In the genomic region with DNA sequence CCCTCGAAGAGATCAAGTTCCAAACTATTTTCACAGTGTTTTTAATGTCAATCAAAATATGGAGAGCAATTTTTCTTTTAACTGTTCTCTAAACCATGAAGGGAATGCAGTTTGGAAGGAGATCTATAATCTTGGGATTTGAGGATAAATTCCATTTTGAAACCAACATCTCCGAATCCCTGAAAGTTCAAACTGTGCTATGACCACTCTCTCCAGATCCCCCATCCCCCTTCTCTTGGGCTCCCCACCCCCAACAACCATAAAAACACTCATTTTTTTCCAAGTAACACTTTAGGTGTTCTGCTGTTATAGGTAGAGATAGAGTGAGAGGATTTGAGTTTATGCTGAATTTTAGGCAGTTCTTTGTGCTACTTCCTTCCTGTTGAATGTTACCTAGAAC, we compare ENCODE assay signal across 11 cellular contexts. TPM values are rescaled to one million over a fixed set of nuclear protein-coding genes. Genes with fewer than 3 reads are reported as not detected.
DNase-seq lines count a peak whose midpoint lies in the region; ATAC-seq, FAIRE-seq and TF ChIP-seq lines count a peak whose summit lies in the region.
"Had no signal": no experiment of that assay in that cellular context is flagged by ENCODE, and none has a peak within 500 bp of the region (broad histone marks: within the 10 kb centered on the region; RNA-seq: fewer than 3 reads in every experiment).

No MANE protein-coding gene starts in this region.

- no peaks in the 10 kb centered on the region for H3K27me3 ChIP-seq in left ventricle myocardium inferior (ENCODE audit: low read depth)
- no peaks in the 10 kb centered on the region for H3K27me3 ChIP-seq in vagina
- H3K27me3 ChIP-seq in small intestine (ENCODE audit: control insufficient read depth in 2 of 2, insufficient read depth in 2 of 2, low read length in 2 of 2), result no peaks in the 10 kb centered on the region

- TF ChIP-seq POLR2A in vagina (IDR thresholded peaks at IDR 0.05), result no peak

- intact Hi-C loops in left ventricle myocardium inferior (cut with micrococcal nuclease), result no loop called here
- intact Hi-C loops in Right ventricle myocardium inferior (cut with DNase I), result loop anchor here (5.0 kb wide), 1 partner anchor 111 kb away; no protein-coding TSS in a partner anchor
- intact Hi-C loops in vagina (cut with DNase I), result loop anchor here (5.0 to 10.0 kb wide), 2 partner anchors 89 to 154 kb away; no protein-coding TSS in a partner anchor

- H3K27ac ChIP-seq in left ventricle myocardium inferior (replicated peaks) (peak overlapping the region; percentile 89), vagina (peak overlapping the region; percentile 92), small intestine (ENCODE audit: low read depth in 1 of 2, low read length in 1 of 2) (no peak overlapping the region)

- TF ChIP-seq CTCF in left ventricle myocardium inferior (IDR thresholded peaks at IDR 0.05; ENCODE audit: borderline replicate concordance) (no peak), epithelial cell of proximal tubule (conservative IDR thresholded peaks at IDR 0.05; ENCODE audit: low read depth, low read length) (no peak), nephron progenitor cell (IDR thresholded peaks at IDR 0.05) (no peak), vagina (IDR thresholded peaks at IDR 0.05) (no peak)

- peak overlapping the region; percentile 76 for H3K4me3 ChIP-seq in left ventricle myocardium inferior
- H3K4me3 ChIP-seq in epithelial cell of proximal tubule (ENCODE audit: low read depth, low read length), result peak overlapping the region; percentile 55
- peak overlapping the region; percentile 62 to 63 for H3K4me3 ChIP-seq in vagina
- peak overlapping the region in 1 of 2 donors; percentile 30 for H3K4me3 ChIP-seq in small intestine (ENCODE audit: low read depth in 1 of 2, low read length in 2 of 2)

- peaks cover 43% of the 10 kb centered on the region for H3K4me1 Mint-ChIP-seq in nephron progenitor cell

- H3K36me3 ChIP-seq in left ventricle myocardium inferior, result peaks cover 10% of the 10 kb centered on the region
- peaks cover 0 to 5% of the 10 kb centered on the region in 2 donors for H3K36me3 ChIP-seq in vagina
- no peaks in the 10 kb centered on the region for H3K36me3 ChIP-seq in small intestine (ENCODE audit: control insufficient read depth in 2 of 2, insufficient read depth in 2 of 2, low read length in 2 of 2)

- peaks cover 80% of the 10 kb centered on the region for H3K4me1 ChIP-seq in left ventricle myocardium inferior
- H3K4me1 ChIP-seq in vagina, result peaks cover 51% of the 10 kb centered on the region
- H3K4me1 ChIP-seq in small intestine (ENCODE audit: control insufficient read depth in 2 of 2, insufficient read depth in 1 of 2, low read depth in 1 of 2, low read length in 1 of 2), result no peaks in the 10 kb centered on the region

- no peak for ATAC-seq in Right ventricle myocardium inferior

- FAIRE-seq in small intestine (lab: Jason Lieb, UNC), result no peak
- FAIRE-seq: urothelium cell line had no signal

- no peaks in the 10 kb centered on the region for H3K27me3 Mint-ChIP-seq in nephron progenitor cell (ENCODE audit: low read depth, poor library complexity)

- H3K27ac Mint-ChIP-seq in nephron progenitor cell, result no peak overlapping the region

- DNase-seq in left ventricle myocardium inferior, result no peak
- DNase-seq in Right ventricle myocardium inferior (ENCODE audit: missing footprints), result no peak
- no peak for DNase-seq in epithelial cell of proximal tubule (ENCODE audit: low read depth)
- no peak for DNase-seq in nephron progenitor cell
- DNase-seq in vagina (ENCODE audit: extremely low spot score in 2 of 2), result no peak
- no peak for DNase-seq in small intestine
- DNase-seq in NCI-H446 treated with DMSO at 0.1 percent for 48 hours (lab: John Stamatoyannopoulos, UW), result no peak
- DNase-seq in stimulated activated CD4-positive, alpha-beta T cell treated with anti-CD3 and anti-CD28 coated beads, Interleukin-1b, Interleukin-23, amount 100 ng/mL, for 48 hours, result no peak
- DNase-seq: activated CD8-positive, alpha-beta memory T cell treated with anti-CD3 and anti-CD28 coated beads, Interleukin-2, amount 50 U/mL, for 4 hours; NCI-H2227 treated with DMSO at 0.1 percent for 48 hours had no signal

- H3K36me3 Mint-ChIP-seq in nephron progenitor cell (ENCODE audit: low read depth), result peaks cover 5% of the 10 kb centered on the region

- 45 to 71% (median 69%) methylated on average over 2 of the region's 2 CpGs for WGBS in small intestine, 3 donors

- H3K9me3 Mint-ChIP-seq in nephron progenitor cell, result no peaks in the 10 kb centered on the region

- H3K9me3 ChIP-seq in left ventricle myocardium inferior (replicated peaks) (no peaks in the 10 kb centered on the region), vagina (no peaks in the 10 kb centered on the region), small intestine (ENCODE audit: control insufficient read depth, low read depth) (no peaks in the 10 kb centered on the region)

- H3K4me3 Mint-ChIP-seq in nephron progenitor cell, result peak overlapping the region; percentile 90

RNA-seq across cellular contexts. Expression of a gene that starts 1.7 kb away (rescaled TPM):
- total RNA-seq in left ventricle myocardium inferior (122 TPM), Right ventricle myocardium inferior (99.1 TPM), epithelial cell of proximal tubule (140 and 141 TPM in 2 replicates), vagina (343 TPM)
- 10 to 100 TPM in 2 of 3 donors, 1 to 10 TPM in 1; 3.4 to 62.8 (median 27.8) TPM for polyA plus RNA-seq in small intestine

Comparison
In these comparisons a context has a peak if more than half of its experiments do, and no peak if none do; other contexts are left out.
1. H3K27ac ChIP-seq: peak in left ventricle myocardium inferior (single experiment) and vagina (single experiment); none in small intestine (0 of 2).